Comparison of ENCODE assay signal across 13 cellular contexts in genomic region chr15:45612790-45613415, GRCh38. TPM values are rescaled to one million over a fixed set of nuclear protein-coding genes. Genes with fewer than 3 reads are reported as not detected.
DNase-seq lines count a peak whose midpoint lies in the region; ATAC-seq and TF ChIP-seq lines count a peak whose summit lies in the region.
"Had no signal": no experiment of that assay in that cellular context is flagged by ENCODE, and none has a peak within 500 bp of the region (broad histone marks: within the 10 kb centered on the region; RNA-seq: fewer than 3 reads in every experiment).

No MANE protein-coding gene starts in this region.

- intact Hi-C loops in activated T-helper 2 cell treated with anti-CD3 and anti-CD28 coated beads, Interferon-gamma antibody, Interleukin-2, Interleukin-4, amounts not matched to agents 10 μg/mL and 5 μg/mL and 100 μg/mL, durations not matched to agents 14 hours and 24 hours and 36 hours (cut with micrococcal nuclease) = loop anchor here (2.0 to 5.0 kb wide), 2 partner anchors 26 to 91 kb away; partner anchors contain the start of genes BLOC1S6 and SLC30A4
- intact Hi-C loops in Calu3 (cut with micrococcal nuclease; ENCODE audit: unreplicated experiment) = no loop called here
- intact Hi-C loops in OCI-LY7 (cut with micrococcal nuclease; ENCODE audit: unreplicated experiment) = loop anchor here (10.0 kb wide), 1 partner anchor 448 kb away; no protein-coding TSS in a partner anchor

- H4K20me1 ChIP-seq in OCI-LY7 (ENCODE audit: insufficient read depth, low read length) = no peaks in the 10 kb centered on the region

- no peaks in the 10 kb centered on the region for H3K9me3 Mint-ChIP-seq in activated T-helper 2 cell treated with anti-CD3 and anti-CD28 coated beads, Interferon-gamma antibody, Interleukin-2, Interleukin-4, amounts not matched to agents 10 μg/mL and 5 μg/mL and 100 μg/mL, durations not matched to agents 14 hours and 24 hours and 36 hours
- no peaks in the 10 kb centered on the region for H3K9me3 Mint-ChIP-seq in Calu3 (ENCODE audit: low read depth, unreplicated experiment)
- H3K9me3 Mint-ChIP-seq: activated B cell treated with CpG ODN at 0.5 μM for 24 hours; activated naive CD4-positive, alpha-beta T cell treated with anti-CD3 and anti-CD28 coated beads, Interleukin-2, amount 50 U/mL, for 72 hours; effector memory CD8-positive, alpha-beta T cell; type B pancreatic cell had no signal

- no TSS peak for BruUV-seq in Calu3 (replicated peaks; lab: Mats Ljungman, UMichigan)
- BruUV-seq in OCI-LY7 (replicated peaks; lab: Mats Ljungman, UMichigan) = no TSS peak

- peaks cover 13% of the 10 kb centered on the region; the same call in 1 of the 2 replicates for H3K36me3 ChIP-seq in OCI-LY7 (ENCODE audit: insufficient read depth, low read length)
- H3K36me3 ChIP-seq: HAP-1 had no signal

- peak overlapping the region; percentile 34 for H3K27ac Mint-ChIP-seq in activated T-helper 2 cell treated with anti-CD3 and anti-CD28 coated beads, Interferon-gamma antibody, Interleukin-2, Interleukin-4, amounts not matched to agents 10 μg/mL and 5 μg/mL and 100 μg/mL, durations not matched to agents 14 hours and 24 hours and 36 hours
- no peak overlapping the region for H3K27ac Mint-ChIP-seq in Calu3 (ENCODE audit: unreplicated experiment)
- H3K27ac Mint-ChIP-seq: activated B cell treated with CpG ODN at 0.5 μM for 24 hours; effector memory CD8-positive, alpha-beta T cell; type B pancreatic cell had no signal

- no peaks in the 10 kb centered on the region for H3K79me2 ChIP-seq in OCI-LY7 (ENCODE audit: insufficient read depth, low read depth, low read length)

- H3K9me3 ChIP-seq in OCI-LY7 (ENCODE audit: low read length) = no peaks in the 10 kb centered on the region
- H3K9me3 ChIP-seq: HAP-1, Peyer's patch had no signal

- no peak overlapping the region for H3K4me2 ChIP-seq in OCI-LY7 (ENCODE audit: low read length)

- H3K4me1 ChIP-seq in OCI-LY7 (ENCODE audit: insufficient read depth, low read length, poor library complexity, severe bottlenecking) = peaks cover 7% of the 10 kb centered on the region
- H3K4me1 ChIP-seq: HAP-1, Peyer's patch had no signal

- H3K36me3 Mint-ChIP-seq in activated T-helper 2 cell treated with anti-CD3 and anti-CD28 coated beads, Interferon-gamma antibody, Interleukin-2, Interleukin-4, amounts not matched to agents 10 μg/mL and 5 μg/mL and 100 μg/mL, durations not matched to agents 14 hours and 24 hours and 36 hours (ENCODE audit: low read depth) = peaks cover 4% of the 10 kb centered on the region
- H3K36me3 Mint-ChIP-seq in Calu3 (ENCODE audit: insufficient read depth, unreplicated experiment) = no peaks in the 10 kb centered on the region
- H3K36me3 Mint-ChIP-seq: activated naive CD4-positive, alpha-beta T cell treated with anti-CD3 and anti-CD28 coated beads, Interleukin-2, amount 50 U/mL, for 72 hours; type B pancreatic cell had no signal

- H3K4me3 Mint-ChIP-seq in activated T-helper 2 cell treated with anti-CD3 and anti-CD28 coated beads, Interferon-gamma antibody, Interleukin-2, Interleukin-4, amounts not matched to agents 10 μg/mL and 5 μg/mL and 100 μg/mL, durations not matched to agents 14 hours and 24 hours and 36 hours (ENCODE audit: low read depth) = no peak overlapping the region
- H3K4me3 Mint-ChIP-seq in Calu3 (ENCODE audit: low read depth, unreplicated experiment) = no peak overlapping the region
- H3K4me3 Mint-ChIP-seq: activated B cell treated with CpG ODN at 0.5 μM for 24 hours; effector memory CD8-positive, alpha-beta T cell; type B pancreatic cell had no signal

- CTCF ChIA-PET in Calu3 (lab: Charles Lee) (no interaction called here), OCI-LY7 (lab: Charles Lee; ENCODE audit: unreplicated experiment) (interaction anchor here (1.7 kb wide), 1 partner anchor 156 kb away, joined by 6 read pairs; no protein-coding TSS in a partner anchor)

- peaks cover 7% of the 10 kb centered on the region for H3K4me1 Mint-ChIP-seq in activated T-helper 2 cell treated with anti-CD3 and anti-CD28 coated beads, Interferon-gamma antibody, Interleukin-2, Interleukin-4, amounts not matched to agents 10 μg/mL and 5 μg/mL and 100 μg/mL, durations not matched to agents 14 hours and 24 hours and 36 hours (ENCODE audit: low read depth)
- H3K4me1 Mint-ChIP-seq in Calu3 (ENCODE audit: low read depth, unreplicated experiment) = no peaks in the 10 kb centered on the region

- POLR2A ChIA-PET in OCI-LY7 (lab: Charles Lee) = interaction anchor here (0.6 to 2.6 kb wide), 4 partner anchors 25 to 153 kb away, joined by 3 to 11 read pairs (median 4); partner anchors contain the start of gene BLOC1S6

- H3K27ac ChIP-seq in OCI-LY7 (ENCODE audit: low read depth, low read length, poor library complexity, severe bottlenecking) = no peak overlapping the region
- H3K27ac ChIP-seq: Peyer's patch had no signal

- DNase-seq in activated T-helper 2 cell treated with anti-CD3 and anti-CD28 coated beads, Interferon-gamma antibody, Interleukin-2, Interleukin-4, amounts not matched to agents 10 μg/mL and 5 μg/mL and 100 μg/mL, durations not matched to agents 14 hours and 24 hours and 36 hours (ENCODE audit: low spot score) = no peak
- peak; percentile 38 for DNase-seq in kidney tubule cell (ENCODE audit: low spot score)
- no peak for DNase-seq in Calu3
- DNase-seq in mesenteric fat pad (ENCODE audit: low spot score) = no peak
- no peak for DNase-seq in OCI-LY7 (ENCODE audit: low spot score)
- DNase-seq: activated B cell treated with CpG ODN at 0.5 μM for 24 hours; effector memory CD8-positive, alpha-beta T cell; Peyer's patch had no signal

- no peak for TF ChIP-seq CTCF in Calu3 (IDR thresholded peaks at IDR 0.05; ENCODE audit: unreplicated experiment)
- TF ChIP-seq CTCF in OCI-LY7 (conservative IDR thresholded peaks at IDR 0.05; ENCODE audit: low read length) = no peak

- no peak overlapping the region for H3K4me3 ChIP-seq in OCI-LY7 (ENCODE audit: low read depth, low read length, poor library complexity, severe bottlenecking)
- H3K4me3 ChIP-seq: HAP-1, Peyer's patch had no signal

- ATAC-seq in GM18498 (IDR thresholded peaks at IDR 0.05; ENCODE audit: unreplicated experiment) (peak; percentile 51), HG03432 (IDR thresholded peaks at IDR 0.05; ENCODE audit: unreplicated experiment) (peak; percentile 48)
- ATAC-seq: effector memory CD8-positive, alpha-beta T cell had no signal

- no peaks in the 10 kb centered on the region for H3K9me2 ChIP-seq in OCI-LY7 (ENCODE audit: insufficient read depth, low read length)

- H3K27me3 Mint-ChIP-seq in activated T-helper 2 cell treated with anti-CD3 and anti-CD28 coated beads, Interferon-gamma antibody, Interleukin-2, Interleukin-4, amounts not matched to agents 10 μg/mL and 5 μg/mL and 100 μg/mL, durations not matched to agents 14 hours and 24 hours and 36 hours (ENCODE audit: low read depth) = no peaks in the 10 kb centered on the region
- H3K27me3 Mint-ChIP-seq in Calu3 (ENCODE audit: unreplicated experiment) = no peaks in the 10 kb centered on the region
- H3K27me3 Mint-ChIP-seq: activated B cell treated with CpG ODN at 0.5 μM for 24 hours; effector memory CD8-positive, alpha-beta T cell; type B pancreatic cell had no signal

- H2AFZ ChIP-seq in OCI-LY7 (ENCODE audit: low read length) = no peak overlapping the region

RNA-seq across cellular contexts. Expression of gene SQOR, which starts 21.9 kb away (rescaled TPM):
- total RNA-seq in activated T-helper 2 cell treated with anti-CD3 and anti-CD28 coated beads, Interferon-gamma antibody, Interleukin-2, Interleukin-4, amounts not matched to agents 10 μg/mL and 5 μg/mL and 100 μg/mL, durations not matched to agents 14 hours and 24 hours and 36 hours = 111 and 115 TPM in 2 replicates
- total RNA-seq in Calu3 (2022) = 76.0 and 76.1 TPM in 2 replicates
- total RNA-seq in mesenteric fat pad = 62.1 TPM
- 0.23 and 1.8 TPM in 2 replicates for total RNA-seq in OCI-LY7 (2014; rRNA removed; shearing (Covaris generic))
- 0.42 and 0.89 TPM in 2 replicates for total RNA-seq in OCI-LY7 (2022)

RNA-seq across cellular contexts. Expression of gene BLOC1S6, which starts 25.7 kb away (rescaled TPM):
- total RNA-seq in activated T-helper 2 cell treated with anti-CD3 and anti-CD28 coated beads, Interferon-gamma antibody, Interleukin-2, Interleukin-4, amounts not matched to agents 10 μg/mL and 5 μg/mL and 100 μg/mL, durations not matched to agents 14 hours and 24 hours and 36 hours = 49.7 and 50.2 TPM in 2 replicates
- total RNA-seq in Calu3 (2022) (27.7 and 35.0 TPM in 2 replicates), mesenteric fat pad (66.8 TPM), OCI-LY7 (2022) (79.0 and 85.1 TPM in 2 replicates)
- total RNA-seq in OCI-LY7 (2014; rRNA removed; shearing (Covaris generic)) = 50.2 and 74.7 TPM in 2 replicates

Comparison
In these comparisons a context has a peak if more than half of its experiments do, and no peak if none do; other contexts are left out.
1. RNA of gene SQOR, which starts 21.9 kb away (total RNA-seq): 111 to 115 TPM in activated T-helper 2 cell treated with anti-CD3 and anti-CD28 coated beads, Interferon-gamma antibody, Interleukin-2, Interleukin-4, amounts not matched to agents 10 μg/mL and 5 μg/mL and 100 μg/mL, durations not matched to agents 14 hours and 24 hours and 36 hours, 76.0 to 76.1 TPM in Calu3 and 62.1 TPM in mesenteric fat pad (single experiment); 0.23 to 1.8 TPM in OCI-LY7; every median in the first group is over 10 times any median in the second.